In the genomic region with DNA sequence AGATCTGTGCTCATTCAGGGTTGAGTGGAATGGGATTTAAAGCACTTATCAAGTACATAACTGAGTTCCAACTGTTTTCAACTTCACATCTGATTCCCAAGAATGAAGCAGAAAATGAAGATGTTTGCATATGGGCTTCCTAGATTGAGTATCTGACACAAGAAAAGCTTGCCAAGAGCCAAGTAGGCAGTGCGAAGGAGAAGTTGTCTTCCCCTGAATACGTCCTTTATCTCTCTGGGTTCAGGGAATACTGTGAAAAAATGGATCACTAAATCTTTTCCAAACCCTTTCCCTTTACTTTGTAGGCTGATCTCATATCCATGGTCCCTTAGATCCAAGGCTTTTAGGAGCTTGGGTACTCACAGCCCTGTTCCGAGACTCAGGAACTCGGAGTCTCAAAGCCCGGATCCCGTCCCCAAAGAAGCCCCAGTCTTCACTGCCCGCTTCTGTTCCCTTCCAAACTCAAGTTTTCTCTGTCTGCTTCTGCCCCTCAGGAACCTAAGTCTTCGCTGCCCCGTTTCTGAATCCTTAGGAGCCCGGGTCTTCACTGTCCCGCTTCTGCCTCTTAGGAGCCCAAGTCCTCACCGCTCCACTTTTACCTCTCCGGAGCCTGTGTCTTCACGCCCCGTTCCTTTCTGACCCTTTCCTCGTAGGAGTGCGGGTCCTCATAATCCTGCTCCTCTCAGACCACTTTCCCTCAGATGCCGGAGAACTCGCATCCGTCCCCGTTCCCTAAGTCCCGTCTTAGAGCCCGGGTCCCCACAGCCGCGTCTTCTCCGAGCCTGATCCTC, we compare ENCODE assay signal across 8 cellular contexts. TPM values are rescaled to one million over a fixed set of nuclear protein-coding genes. Genes with fewer than 3 reads are reported as not detected.
DNase-seq lines count a peak whose midpoint lies in the region; ATAC-seq and TF ChIP-seq lines count a peak whose summit lies in the region.

No MANE protein-coding gene starts in this region.

- ATAC-seq in HG03108 (IDR thresholded peaks at IDR 0.05; ENCODE audit: unreplicated experiment) (peak; percentile 4), WTC11 (peak; percentile 34), gastroesophageal sphincter (peak; percentile 55)

- DNase-seq in activated CD4-positive, alpha-beta T cell treated with anti-CD3 and anti-CD28 coated beads, Interleukin-2, amount 10 ng/mL, durations not matched to agents 24 days and 14 days: no peak
- no peak for DNase-seq in activated CD4-positive, alpha-beta T cell treated with anti-CD3 and anti-CD28 coated beads for 1 hour
- DNase-seq in WTC11 (ENCODE audit: low spot score) (no peak), progenitor cell of endocrine pancreas (ENCODE audit: low spot score, unreplicated experiment) (no peak), GDM1 (lab: John Stamatoyannopoulos, UW) (no peak)
- DNase-seq in activated CD4-positive, alpha-beta T cell treated with anti-CD3 and anti-CD28 coated beads, Interleukin-2, amount 50 U/mL, for 1 hour: no peak

- peak overlapping the region; percentile 99 for H3K27ac Mint-ChIP-seq in activated CD4-positive, alpha-beta T cell treated with anti-CD3 and anti-CD28 coated beads, Interleukin-2, amount 10 ng/mL, durations not matched to agents 24 days and 14 days
- H3K27ac Mint-ChIP-seq in WTC11: peak overlapping the region; percentile 99
- H3K27ac Mint-ChIP-seq in progenitor cell of endocrine pancreas: peak overlapping the region; percentile 99

- H3K27ac ChIP-seq in gastroesophageal sphincter: peak overlapping the region; percentile 70 to 92 (median 88)

- H3K9me3 ChIP-seq in gastroesophageal sphincter: no peaks in the 10 kb centered on the region

- no peak for TF ChIP-seq EP300 in gastroesophageal sphincter (IDR thresholded peaks at IDR 0.05)

- TF ChIP-seq CTCF in WTC11 (IDR thresholded peaks at IDR 0.05) (no peak), gastroesophageal sphincter (IDR thresholded peaks at IDR 0.05) (no peak), progenitor cell of endocrine pancreas (IDR thresholded peaks at IDR 0.05; ENCODE audit: unreplicated experiment) (no peak)

- no peaks in the 10 kb centered on the region for H3K9me3 Mint-ChIP-seq in activated CD4-positive, alpha-beta T cell treated with anti-CD3 and anti-CD28 coated beads, Interleukin-2, amount 10 ng/mL, durations not matched to agents 24 days and 14 days
- H3K9me3 Mint-ChIP-seq in WTC11 (no peaks in the 10 kb centered on the region), progenitor cell of endocrine pancreas (ENCODE audit: low read depth) (no peaks in the 10 kb centered on the region)

- H3K4me3 Mint-ChIP-seq in activated CD4-positive, alpha-beta T cell treated with anti-CD3 and anti-CD28 coated beads, Interleukin-2, amount 10 ng/mL, durations not matched to agents 24 days and 14 days: peak overlapping the region; percentile 98
- H3K4me3 Mint-ChIP-seq in WTC11 (peak overlapping the region; percentile 99), progenitor cell of endocrine pancreas (ENCODE audit: low read depth) (peak overlapping the region; percentile 97)

- no peaks in the 10 kb centered on the region for H3K36me3 ChIP-seq in gastroesophageal sphincter

- peak overlapping the region; percentile 74 to 78 for H3K4me3 ChIP-seq in gastroesophageal sphincter

- intact Hi-C loops in activated CD4-positive, alpha-beta T cell treated with anti-CD3 and anti-CD28 coated beads, Interleukin-2, amount 10 ng/mL, durations not matched to agents 24 days and 14 days (cut with micrococcal nuclease): loop anchor here (2.0 to 5.0 kb wide), 2 partner anchors 395 to 540 kb away; partner anchors contain the start of gene SRSF4

- no peaks in the 10 kb centered on the region for H3K27me3 Mint-ChIP-seq in activated CD4-positive, alpha-beta T cell treated with anti-CD3 and anti-CD28 coated beads, Interleukin-2, amount 10 ng/mL, durations not matched to agents 24 days and 14 days
- H3K27me3 Mint-ChIP-seq in WTC11 (ENCODE audit: low read depth) (no peaks in the 10 kb centered on the region), progenitor cell of endocrine pancreas (no peaks in the 10 kb centered on the region)

- TF ChIP-seq POLR2A in gastroesophageal sphincter (IDR thresholded peaks at IDR 0.05): no peak

- H3K36me3 Mint-ChIP-seq in activated CD4-positive, alpha-beta T cell treated with anti-CD3 and anti-CD28 coated beads, Interleukin-2, amount 10 ng/mL, durations not matched to agents 24 days and 14 days (ENCODE audit: low read depth): peaks cover 11% of the 10 kb centered on the region
- H3K36me3 Mint-ChIP-seq in WTC11: no peaks in the 10 kb centered on the region
- no peaks in the 10 kb centered on the region for H3K36me3 Mint-ChIP-seq in progenitor cell of endocrine pancreas (ENCODE audit: insufficient read depth)

- H3K4me1 ChIP-seq in gastroesophageal sphincter: peaks cover 0 to 46% (median 8%) of the 10 kb centered on the region in 3 donors

- peaks cover 35% of the 10 kb centered on the region for H3K4me1 Mint-ChIP-seq in activated CD4-positive, alpha-beta T cell treated with anti-CD3 and anti-CD28 coated beads, Interleukin-2, amount 10 ng/mL, durations not matched to agents 24 days and 14 days
- H3K4me1 Mint-ChIP-seq in WTC11: peaks cover 19% of the 10 kb centered on the region
- peaks cover 11% of the 10 kb centered on the region for H3K4me1 Mint-ChIP-seq in progenitor cell of endocrine pancreas (ENCODE audit: low read depth)

- POLR2A ChIA-PET in WTC11 (lab: Charles Lee): interaction anchor here (0.6 to 2.3 kb wide), 7 partner anchors 26 to 623 kb away, joined by 5 to 15 read pairs (median 5); partner anchors contain the start of genes GMEB1 and YTHDF2

- WGBS in gastroesophageal sphincter (ENCODE audit: low coverage in 1 of 2), 2 donors: 0 to 1% methylated on average over 10 to 26 of the region's 26 CpGs

- no peaks in the 10 kb centered on the region for H3K27me3 ChIP-seq in gastroesophageal sphincter

- CTCF ChIA-PET in WTC11 (lab: Charles Lee): interaction anchor here (1.0 to 2.8 kb wide), 5 partner anchors 94 to 313 kb away, joined by 4 to 19 read pairs (median 5); partner anchors contain the start of genes MED18 and YTHDF2

TF ChIP-seq in WTC11, 78 proteins besides CTCF, POLR2A, EP300 and RAD21:
- TF ChIP-seq PREB (CRISPR knock-in tag; IDR thresholded peaks at IDR 0.05; ENCODE audit: borderline replicate concordance): no peak
- no peak for TF ChIP-seq KAT7 (CRISPR knock-in tag; IDR thresholded peaks at IDR 0.05; ENCODE audit: borderline replicate concordance)
- 0 out of 2 replicates have a peak, but pooled peaks have one; percentile 36 for TF ChIP-seq E2F4 (CRISPR knock-in tag; IDR thresholded peaks at IDR 0.05; ENCODE audit: borderline replicate concordance, low read depth)
- no peak for TF ChIP-seq ZNF396 (CRISPR knock-in tag; IDR thresholded peaks at IDR 0.05; ENCODE audit: borderline replicate concordance)
- TF ChIP-seq, protein P1, sequence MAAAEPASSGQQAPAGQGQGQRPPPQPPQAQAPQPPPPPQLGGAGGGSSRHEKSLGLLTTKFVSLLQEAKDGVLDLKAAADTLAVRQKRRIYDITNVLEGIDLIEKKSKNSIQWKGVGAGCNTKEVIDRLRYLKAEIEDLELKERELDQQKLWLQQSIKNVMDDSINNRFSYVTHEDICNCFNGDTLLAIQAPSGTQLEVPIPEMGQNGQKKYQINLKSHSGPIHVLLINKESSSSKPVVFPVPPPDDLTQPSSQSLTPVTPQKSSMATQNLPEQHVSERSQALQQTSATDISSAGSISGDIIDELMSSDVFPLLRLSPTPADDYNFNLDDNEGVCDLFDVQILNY (CRISPR knock-in tag; IDR thresholded peaks at IDR 0.05): no peak
TF ChIP-seq in WTC11: peak in this region for 1.

RNA-seq across cellular contexts. Expression of gene TAF12, which starts 0.6 kb away (rescaled TPM):
- total RNA-seq in activated CD4-positive, alpha-beta T cell treated with anti-CD3 and anti-CD28 coated beads, Interleukin-2, amount 10 ng/mL, durations not matched to agents 24 days and 14 days: 31.7 and 33.8 TPM in 2 replicates
- total RNA-seq in WTC11 (2021): 18.6 to 23.3 TPM (median 22.1 TPM) in 3 replicates
- total RNA-seq in gastroesophageal sphincter: 10 to 100 TPM; 12.4 to 22.3 (median 16.7) TPM
- total RNA-seq in progenitor cell of endocrine pancreas: 18.2 and 20.1 TPM in 2 replicates

RNA-seq across cellular contexts. Expression of gene RNU11, which starts 6.1 kb away (rescaled TPM):
- total RNA-seq in activated CD4-positive, alpha-beta T cell treated with anti-CD3 and anti-CD28 coated beads, Interleukin-2, amount 10 ng/mL, durations not matched to agents 24 days and 14 days: not detected in 2 replicates
- total RNA-seq in WTC11 (2021) (not detected in 3 replicates), gastroesophageal sphincter (not detected), progenitor cell of endocrine pancreas (not detected in 2 replicates)

RNA-seq across cellular contexts. Expression of gene GMEB1, which starts 26.3 kb away (rescaled TPM):
- total RNA-seq in activated CD4-positive, alpha-beta T cell treated with anti-CD3 and anti-CD28 coated beads, Interleukin-2, amount 10 ng/mL, durations not matched to agents 24 days and 14 days: 26.1 and 26.3 TPM in 2 replicates
- 25.4 to 29.4 TPM (median 26.4 TPM) in 3 replicates for total RNA-seq in WTC11 (2021)
- total RNA-seq in gastroesophageal sphincter: 10 to 100 TPM in 2 of 4 donors, 1 to 10 TPM in 2; 6.0 to 14.3 (median 10.0) TPM
- 18.5 and 18.8 TPM in 2 replicates for total RNA-seq in progenitor cell of endocrine pancreas

RNA-seq across cellular contexts. Expression of gene RAB42, which starts 50.2 kb away (rescaled TPM):
- 0.09 TPM in 1 of 2 replicates, not detected in the other for total RNA-seq in activated CD4-positive, alpha-beta T cell treated with anti-CD3 and anti-CD28 coated beads, Interleukin-2, amount 10 ng/mL, durations not matched to agents 24 days and 14 days
- 8.9 to 12.6 TPM (median 10.1 TPM) in 3 replicates for total RNA-seq in WTC11 (2021)
- 1 to 10 TPM in 3 of 4 donors, under 1 TPM in 1; 0.67 to 5.1 (median 2.5) TPM for total RNA-seq in gastroesophageal sphincter
- 0.65 and 2.1 TPM in 2 replicates for total RNA-seq in progenitor cell of endocrine pancreas

Comparison
In these comparisons a context has a peak if more than half of its experiments do, and no peak if none do; other contexts are left out.
1. ATAC-seq: peak in every context shown above with its lines; median percentile 55 in gastroesophageal sphincter; 34 in WTC11; 4 in HG03108.